ENCODE assay signal across 1 cellular context in the genomic region with DNA sequence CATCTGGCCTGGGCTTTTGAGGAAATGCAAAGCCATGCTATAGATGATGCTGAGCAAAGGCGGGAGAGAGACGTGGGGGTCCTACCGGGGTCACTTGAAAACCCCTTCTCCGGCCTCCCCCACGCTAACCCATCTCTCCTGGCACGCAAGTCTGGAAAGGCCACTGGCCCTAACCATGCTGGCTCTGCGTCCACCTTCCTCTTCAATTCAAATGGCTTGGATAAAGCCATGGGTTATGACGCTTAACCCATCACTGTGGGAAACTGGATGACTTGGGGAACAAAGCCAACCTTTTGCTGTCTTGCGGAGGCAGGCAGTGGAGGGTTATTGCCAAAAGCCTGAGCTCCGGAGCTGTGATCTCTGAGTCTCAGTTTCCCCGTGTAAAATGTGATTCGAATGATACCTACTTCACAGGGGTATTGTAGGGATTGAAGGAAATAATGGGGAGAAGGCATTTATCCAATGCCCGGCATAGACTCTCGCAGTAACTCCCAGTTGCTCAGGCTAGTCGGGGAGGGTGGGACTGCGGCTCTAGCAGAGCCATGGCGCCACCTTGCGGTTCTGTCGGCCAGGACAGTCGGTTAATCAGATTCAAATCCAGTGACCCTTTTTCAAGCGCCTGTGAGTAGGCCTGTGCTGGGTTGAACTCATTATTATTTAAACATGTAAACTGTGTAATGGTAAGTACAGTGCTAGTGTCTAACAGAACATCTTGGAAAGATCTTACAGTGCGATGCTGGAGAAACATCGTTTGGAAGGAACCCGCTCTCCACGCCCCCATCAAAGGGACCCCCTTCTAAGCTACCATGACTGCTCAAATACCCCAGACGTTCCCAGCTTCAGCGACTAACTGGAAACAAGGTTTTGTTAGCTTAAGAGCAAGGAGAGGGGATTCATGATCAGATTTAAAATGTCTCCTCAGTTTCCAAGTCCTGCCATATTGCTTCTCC.
TF ChIP-seq lines count a peak whose summit lies in the region.

No MANE protein-coding gene starts in this region.

TF ChIP-seq in IMR-90, 13 proteins besides CTCF, POLR2A, EP300 and RAD21:
- no peak for TF ChIP-seq RCOR1 (IDR thresholded peaks at IDR 0.05; ENCODE audit: insufficient replicate concordance, low read length)
- TF ChIP-seq MXI1 (IDR thresholded peaks at IDR 0.05; ENCODE audit: borderline replicate concordance, low read depth, low read length) = peak; percentile 35; the same call in 1 of the 2 replicates
- TF ChIP-seq MAZ (IDR thresholded peaks at IDR 0.05; ENCODE audit: borderline replicate concordance, low read depth, low read length) = peak; percentile 73; the same call in 1 of the 2 replicates
- TF ChIP-seq SMC3 (IDR thresholded peaks at IDR 0.05; ENCODE audit: low read depth, low read length) = peak; percentile 99
